Comparison of ENCODE assay signal across 20 cellular contexts in genomic region chr1:4527819-4528218, GRCh38.
DNase-seq lines count a peak whose midpoint lies in the region; ATAC-seq, FAIRE-seq and TF ChIP-seq lines count a peak whose summit lies in the region.
"Had no signal": no experiment of that assay in that cellular context is flagged by ENCODE, and none has a peak within 500 bp of the region (broad histone marks: within the 10 kb centered on the region; RNA-seq: fewer than 3 reads in every experiment).

No MANE protein-coding gene starts in this region.

- FAIRE-seq in A549 (lab: Jason Lieb, UNC) = no peak
- FAIRE-seq: A204.1, keratinocyte had no signal

- no peak for DNase-seq in A549 (ENCODE audit: low read depth in 1 of 2, low spot score in 1 of 2)
- peak; percentile 85 for DNase-seq in NCI-H1436 (lab: John Stamatoyannopoulos, UW)
- peak; percentile 88 for DNase-seq in NCI-H345 (lab: John Stamatoyannopoulos, UW)
- peak; percentile 25 to 86 (median 56) for DNase-seq in head of caudate nucleus
- no peak for DNase-seq in AG20443 (ENCODE audit: low spot score)
- DNase-seq in effector CD4-positive, alpha-beta T cell = no peak
- no peak for DNase-seq in NCI-H1930 (lab: John Stamatoyannopoulos, UW)
- no peak for DNase-seq in stimulated activated CD4-positive, alpha-beta T cell treated with anti-CD3 and anti-CD28 coated beads, Interleukin-12 subunit alpha, Interleukin-12 subunit beta, amount 100 ng/mL, for 4 hours
- DNase-seq: activated naive CD4-positive, alpha-beta T cell treated with anti-CD3 and anti-CD28 coated beads, Interleukin-2, amount 10 ng/mL, durations not matched to agents 7 days and 5 days; activated T-cell treated with anti-CD3 and anti-CD28 coated beads, Interleukin-2, amount 50 U/mL, for 24 hours; foreskin melanocyte; right lobe of liver; T1000 had no signal

- no peak overlapping the region for H3K4me3 ChIP-seq in A549
- H3K4me3 ChIP-seq: BLaER1 treated with 17β-estradiol and CSF1 and Interleukin-3, amounts not matched to agents 10 nM and 100 nM; GM23338; right lobe of liver; suprapubic skin; vagina had no signal

- H3K4me1 ChIP-seq in A549 = no peaks in the 10 kb centered on the region
- H3K4me1 ChIP-seq: BLaER1 treated with 17β-estradiol and CSF1 and Interleukin-3, amounts not matched to agents 10 nM and 100 nM; suprapubic skin; vagina had no signal

- no peak for TF ChIP-seq POLR2A in A549 (IDR thresholded peaks at IDR 0.05; ENCODE audit: low read length)

- no peak for TF ChIP-seq RAD21 in A549 (conservative IDR thresholded peaks at IDR 0.05 in 1 of 2, IDR thresholded peaks at IDR 0.05 in 1 of 2)

- intact Hi-C loops in head of caudate nucleus (cut with DNase I) = no loop called here

- no peaks in the 10 kb centered on the region for H3K9me3 ChIP-seq in A549
- H3K9me3 ChIP-seq: BLaER1 treated with 17β-estradiol and CSF1 and Interleukin-3, amounts not matched to agents 10 nM and 100 nM; right lobe of liver; suprapubic skin; vagina had no signal

- TF ChIP-seq EP300 in A549 (IDR thresholded peaks at IDR 0.05) = no peak

- no peak for TF ChIP-seq CTCF in A549 (IDR thresholded peaks at IDR 0.05)

- no peak overlapping the region for H3K27ac ChIP-seq in A549
- H3K27ac ChIP-seq: BLaER1 treated with 17β-estradiol and CSF1 and Interleukin-3, amounts not matched to agents 10 nM and 100 nM; right lobe of liver; suprapubic skin; vagina had no signal

- CTCF ChIA-PET in A549 (lab: Yijun Ruan, JAX) = no interaction called here

- H3K4me2 ChIP-seq in A549 = peak overlapping the region; percentile 36; the same call in 1 of the 3 replicates
- H3K4me2 ChIP-seq: BLaER1 treated with 17β-estradiol and CSF1 and Interleukin-3, amounts not matched to agents 10 nM and 100 nM; GM23338 had no signal

- no peak for ATAC-seq in A549
- ATAC-seq: GM23338, right lobe of liver, SK-N-SH treated with all-trans-retinoic acid at 6 μM for 48 hours had no signal

- WGBS in A549 (ENCODE audit: missing lambda C conversion rate) = 13% methylated on average over 10 of the region's 18 CpGs

- POLR2A ChIA-PET in A549 (lab: Yijun Ruan, JAX) = no interaction called here

TF ChIP-seq in A549, 52 proteins besides CTCF, POLR2A, EP300 and RAD21:
- TF ChIP-seq PHF8 (IDR thresholded peaks at IDR 0.05; ENCODE audit: borderline replicate concordance, low read depth) (no peak), MAX (IDR thresholded peaks at IDR 0.05) (no peak), TFCP2L1 (CRISPR knock-in tag; IDR thresholded peaks at IDR 0.05) (no peak), ZC3H11A (IDR thresholded peaks at IDR 0.05) (no peak), BHLHE40 (IDR thresholded peaks at IDR 0.05; ENCODE audit: low read depth, low read length) (no peak), RCOR1 (IDR thresholded peaks at IDR 0.05; ENCODE audit: low read depth, low read length) (no peak), NPAS2 (CRISPR knock-in tag; IDR thresholded peaks at IDR 0.05; ENCODE audit: borderline replicate concordance) (no peak), HEYL (CRISPR knock-in tag; IDR thresholded peaks at IDR 0.05) (no peak), HOXB13 (CRISPR knock-in tag; IDR thresholded peaks at IDR 0.05; ENCODE audit: low read depth) (no peak), TP53 (CRISPR knock-in tag; IDR thresholded peaks at IDR 0.05) (no peak), RNF2 (IDR thresholded peaks at IDR 0.05; ENCODE audit: borderline replicate concordance, low read depth) (no peak), CEBPB (IDR thresholded peaks at IDR 0.05) (no peak), ZSCAN20 (CRISPR knock-in tag; IDR thresholded peaks at IDR 0.05) (no peak), EHMT2 (IDR thresholded peaks at IDR 0.05; ENCODE audit: low read depth) (no peak), HES2 (IDR thresholded peaks at IDR 0.05) (no peak), MYC (IDR thresholded peaks at IDR 0.05; ENCODE audit: borderline replicate concordance, low read length) (no peak), MAFK (IDR thresholded peaks at IDR 0.05; ENCODE audit: partially characterized antibody) (no peak), SMC3 (IDR thresholded peaks at IDR 0.05) (no peak)
- TF ChIP-seq, protein P1, sequence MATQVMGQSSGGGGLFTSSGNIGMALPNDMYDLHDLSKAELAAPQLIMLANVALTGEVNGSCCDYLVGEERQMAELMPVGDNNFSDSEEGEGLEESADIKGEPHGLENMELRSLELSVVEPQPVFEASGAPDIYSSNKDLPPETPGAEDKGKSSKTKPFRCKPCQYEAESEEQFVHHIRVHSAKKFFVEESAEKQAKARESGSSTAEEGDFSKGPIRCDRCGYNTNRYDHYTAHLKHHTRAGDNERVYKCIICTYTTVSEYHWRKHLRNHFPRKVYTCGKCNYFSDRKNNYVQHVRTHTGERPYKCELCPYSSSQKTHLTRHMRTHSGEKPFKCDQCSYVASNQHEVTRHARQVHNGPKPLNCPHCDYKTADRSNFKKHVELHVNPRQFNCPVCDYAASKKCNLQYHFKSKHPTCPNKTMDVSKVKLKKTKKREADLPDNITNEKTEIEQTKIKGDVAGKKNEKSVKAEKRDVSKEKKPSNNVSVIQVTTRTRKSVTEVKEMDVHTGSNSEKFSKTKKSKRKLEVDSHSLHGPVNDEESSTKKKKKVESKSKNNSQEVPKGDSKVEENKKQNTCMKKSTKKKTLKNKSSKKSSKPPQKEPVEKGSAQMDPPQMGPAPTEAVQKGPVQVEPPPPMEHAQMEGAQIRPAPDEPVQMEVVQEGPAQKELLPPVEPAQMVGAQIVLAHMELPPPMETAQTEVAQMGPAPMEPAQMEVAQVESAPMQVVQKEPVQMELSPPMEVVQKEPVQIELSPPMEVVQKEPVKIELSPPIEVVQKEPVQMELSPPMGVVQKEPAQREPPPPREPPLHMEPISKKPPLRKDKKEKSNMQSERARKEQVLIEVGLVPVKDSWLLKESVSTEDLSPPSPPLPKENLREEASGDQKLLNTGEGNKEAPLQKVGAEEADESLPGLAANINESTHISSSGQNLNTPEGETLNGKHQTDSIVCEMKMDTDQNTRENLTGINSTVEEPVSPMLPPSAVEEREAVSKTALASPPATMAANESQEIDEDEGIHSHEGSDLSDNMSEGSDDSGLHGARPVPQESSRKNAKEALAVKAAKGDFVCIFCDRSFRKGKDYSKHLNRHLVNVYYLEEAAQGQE (IDR thresholded peaks at IDR 0.05) = no peak
TF ChIP-seq in A549: peak in this region for 0.

Comparison
In these comparisons a context has a peak if more than half of its experiments do, and no peak if none do; other contexts are left out.
1. DNase-seq: peak in NCI-H1436 (single experiment), NCI-H345 (single experiment) and head of caudate nucleus (42 of 42); none in A549 (0 of 2), AG20443 (single experiment), effector CD4-positive, alpha-beta T cell (single experiment), NCI-H1930 (0 of 2) and stimulated activated CD4-positive, alpha-beta T cell treated with anti-CD3 and anti-CD28 coated beads, Interleukin-12 subunit alpha, Interleukin-12 subunit beta, amount 100 ng/mL, for 4 hours (single experiment).